Comparison of ENCODE assay signal across 1 cellular context in genomic region chr1:1958071-1958541, GRCh38.
TF ChIP-seq lines count a peak whose summit lies in the region.

No MANE protein-coding gene starts in this region.

TF ChIP-seq in GM23338, 12 proteins besides CTCF, POLR2A, EP300 and RAD21:
- TF ChIP-seq ZNF462 (CRISPR knock-in tag; IDR thresholded peaks at IDR 0.05): no peak
